In the genomic region with DNA sequence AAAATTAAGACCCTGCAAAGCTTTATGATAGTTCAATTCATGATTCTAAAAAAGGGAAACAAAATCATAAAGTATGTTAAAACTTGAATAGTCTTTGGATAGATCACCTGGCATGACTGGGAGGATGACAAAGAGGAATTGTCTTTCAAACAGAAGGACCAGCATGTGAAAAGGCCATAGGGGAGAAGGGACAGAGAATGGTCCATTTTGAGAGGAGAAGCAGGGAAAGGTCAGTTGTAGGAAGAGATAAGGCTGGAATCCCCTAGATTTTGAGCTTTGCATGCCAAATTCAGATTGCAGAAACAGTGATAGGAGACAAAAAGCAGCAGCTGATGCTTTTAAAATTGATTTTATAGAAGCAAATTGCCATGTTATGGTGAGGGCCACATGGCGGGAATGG, we compare ENCODE assay signal across 33 cellular contexts. TPM values are rescaled to one million over a fixed set of nuclear protein-coding genes. Genes with fewer than 3 reads are reported as not detected.
"Had no signal": no experiment of that assay in that cellular context is flagged by ENCODE, and none has a peak within 500 bp of the region (broad histone marks: within the 10 kb centered on the region; RNA-seq: fewer than 3 reads in every experiment).

No MANE protein-coding gene starts in this region.

- H3K27ac Mint-ChIP-seq: naive thymus-derived CD8-positive, alpha-beta T cell; natural killer cell treated with Interleukin-12 subunit alpha and Interleukin-12 subunit beta and Interleukin-15 and Interleukin-18, amount 100 ng/mL, for 72 hours; nephron progenitor cell; progenitor cell of endocrine pancreas; stimulated activated memory B cell treated with anti-CD40 and anti-IgM and Interleukin-4, amounts not matched to agents 10 μg/mL and 1 μg/mL and 100 μg/mL, for 72 hours; stimulated activated naive CD8-positive, alpha-beta T cell treated with anti-CD3 and anti-CD28 coated beads, Interleukin-15, amount 100 ng/mL, for 72 hours; type B pancreatic cell had no signal

- H3K27me3 ChIP-seq: neutrophil, ovary, spleen, suprapubic skin, testis, tibial artery, transverse colon, upper lobe of right lung, uterus had no signal

- H2AFZ ChIP-seq: parathyroid adenoma had no signal

- DNase-seq: naive thymus-derived CD8-positive, alpha-beta T cell; nephron progenitor cell; nucleus accumbens; ovary; posterior cingulate gyrus; psoas muscle; right cardiac atrium; spleen; stimulated activated CD4-positive, alpha-beta T cell treated with anti-CD3 and anti-CD28 coated beads, Interleukin-12 subunit alpha, Interleukin-12 subunit beta, amount 100 ng/mL, for 4 hours; stimulated activated CD4-positive, alpha-beta T cell treated with anti-CD3 and anti-CD28 coated beads, Interleukin-1b, Interleukin-23, amount 100 ng/mL, for 48 hours; stimulated activated CD4-positive, alpha-beta T cell treated with anti-CD3 and anti-CD28 coated beads, Interleukin-4, amount 100 ng/mL, for 1 hour; stimulated activated CD4-positive, alpha-beta T cell treated with anti-CD3 and anti-CD28 coated beads, Interleukin-4, amount 100 ng/mL, for 4 hours; stimulated activated CD8-positive, alpha-beta memory T cell treated with anti-CD3 and anti-CD28 coated beads, Interleukin-4, amount 100 ng/mL, for 48 hours; stimulated activated naive CD4-positive, alpha-beta T cell; stimulated activated naive CD8-positive, alpha-beta T cell treated with anti-CD3 and anti-CD28 coated beads, Interleukin-15, amount 100 ng/mL, for 72 hours; stimulated activated naive CD8-positive, alpha-beta T cell treated with anti-CD3 and anti-CD28 coated beads, Interleukin-15, Interleukin-2, amounts not matched to agents 100 U/mL and 50 U/mL, for 24 hours; substantia nigra; testis; tibial artery; transverse colon; upper lobe of right lung; uterus had no signal

- H3K36me3 ChIP-seq: neutrophil, ovary, spleen, suprapubic skin, tibial artery, transverse colon, upper lobe of right lung, uterus had no signal

- H3K36me3 Mint-ChIP-seq: natural killer cell treated with Interleukin-12 subunit alpha and Interleukin-12 subunit beta and Interleukin-15 and Interleukin-18, amount 100 ng/mL, for 72 hours; stimulated activated memory B cell treated with anti-CD40 and anti-IgM and Interleukin-4, amounts not matched to agents 10 μg/mL and 1 μg/mL and 100 μg/mL, for 72 hours; type B pancreatic cell had no signal

- H3K4me3 ChIP-seq: ovary, psoas muscle, skin epidermis, smooth muscle cell, spleen, suprapubic skin, testis, tibial artery, transverse colon, upper lobe of right lung, uterus had no signal

- ATAC-seq: naive thymus-derived CD8-positive, alpha-beta T cell; natural killer cell treated with Interleukin-12 subunit alpha and Interleukin-12 subunit beta and Interleukin-15 and Interleukin-18, amount 100 ng/mL, for 72 hours; psoas muscle; right cardiac atrium; sciatic nerve; stimulated activated memory B cell treated with anti-CD40 and anti-IgM and Interleukin-4, amounts not matched to agents 10 μg/mL and 1 μg/mL and 100 μg/mL, for 72 hours; stimulated activated naive CD8-positive, alpha-beta T cell treated with anti-CD3 and anti-CD28 coated beads, Interleukin-15, amount 100 ng/mL, for 72 hours; stimulated activated naive CD8-positive, alpha-beta T cell treated with anti-CD3 and anti-CD28 coated beads, Interleukin-15, Interleukin-2, amounts not matched to agents 100 U/mL and 50 U/mL, for 24 hours; upper lobe of right lung had no signal

- H3K27ac ChIP-seq: neutrophil, ovary, parathyroid adenoma, psoas muscle, skin epidermis, spleen, suprapubic skin, testis, tibial artery, transverse colon, upper lobe of right lung, uterus had no signal

- H3K4me1 Mint-ChIP-seq: naive thymus-derived CD8-positive, alpha-beta T cell; nephron progenitor cell; neural crest cell; stimulated activated memory B cell treated with anti-CD40 and anti-IgM and Interleukin-4, amounts not matched to agents 10 μg/mL and 1 μg/mL and 100 μg/mL, for 72 hours; stimulated activated naive CD8-positive, alpha-beta T cell treated with anti-CD3 and anti-CD28 coated beads, Interleukin-15, amount 100 ng/mL, for 72 hours had no signal

- H3K79me2 ChIP-seq: parathyroid adenoma had no signal

- H3K4me1 ChIP-seq: parathyroid adenoma, psoas muscle, spleen, suprapubic skin, testis, transverse colon, upper lobe of right lung, uterus had no signal

- H3K9me3 ChIP-seq: neutrophil, ovary, psoas muscle, spleen, suprapubic skin, testis, tibial artery, transverse colon, upper lobe of right lung, uterus had no signal

- H3K9ac ChIP-seq: parathyroid adenoma had no signal

- H3K9me3 Mint-ChIP-seq: naive thymus-derived CD8-positive, alpha-beta T cell; natural killer cell treated with Interleukin-12 subunit alpha and Interleukin-12 subunit beta and Interleukin-15 and Interleukin-18, amount 100 ng/mL, for 72 hours; stimulated activated memory B cell treated with anti-CD40 and anti-IgM and Interleukin-4, amounts not matched to agents 10 μg/mL and 1 μg/mL and 100 μg/mL, for 72 hours; stimulated activated naive CD8-positive, alpha-beta T cell treated with anti-CD3 and anti-CD28 coated beads, Interleukin-15, amount 100 ng/mL, for 72 hours; type B pancreatic cell had no signal

- H3K4me2 ChIP-seq: smooth muscle cell had no signal

- H3K27me3 Mint-ChIP-seq: progenitor cell of endocrine pancreas, type B pancreatic cell had no signal

- H3K4me3 Mint-ChIP-seq: naive thymus-derived CD8-positive, alpha-beta T cell; natural killer cell treated with Interleukin-12 subunit alpha and Interleukin-12 subunit beta and Interleukin-15 and Interleukin-18, amount 100 ng/mL, for 72 hours; nephron progenitor cell; neural crest cell; stimulated activated memory B cell treated with anti-CD40 and anti-IgM and Interleukin-4, amounts not matched to agents 10 μg/mL and 1 μg/mL and 100 μg/mL, for 72 hours; stimulated activated naive CD8-positive, alpha-beta T cell treated with anti-CD3 and anti-CD28 coated beads, Interleukin-15, amount 100 ng/mL, for 72 hours; type B pancreatic cell had no signal

RNA-seq across cellular contexts. Expression of a gene that starts 12.7 kb away (rescaled TPM):
- total RNA-seq: naive thymus-derived CD8-positive, alpha-beta T cell; natural killer cell treated with Interleukin-12 subunit alpha and Interleukin-12 subunit beta and Interleukin-15 and Interleukin-18, amount 100 ng/mL, for 72 hours had no signal
- polyA plus RNA-seq: naive thymus-derived CD8-positive, alpha-beta T cell had no signal
